ENCODE assay signal across 33 cellular contexts in the genomic region with DNA sequence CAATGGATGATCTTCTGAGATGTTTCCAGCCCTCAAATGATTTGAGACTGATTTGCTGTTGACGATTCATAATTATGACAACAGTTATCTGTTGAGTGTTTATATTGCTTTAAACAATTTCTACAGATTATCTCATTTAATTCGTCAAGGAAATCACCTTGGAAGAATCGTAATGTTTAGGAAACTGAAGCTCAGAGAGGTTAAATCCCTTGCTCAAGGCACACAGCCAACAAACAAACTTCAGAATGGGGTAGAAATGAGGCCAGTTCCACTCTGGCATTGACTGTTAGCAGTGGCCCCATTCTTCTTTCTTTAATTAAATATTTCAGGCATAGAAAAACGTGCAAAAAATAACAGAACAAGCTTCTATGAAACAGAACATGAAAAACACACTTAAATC. TPM values are rescaled to one million over a fixed set of nuclear protein-coding genes. Genes with fewer than 3 reads are reported as not detected.
"Had no signal": no experiment of that assay in that cellular context is flagged by ENCODE, and none has a peak within 500 bp of the region (broad histone marks: within the 10 kb centered on the region; RNA-seq: fewer than 3 reads in every experiment).

No MANE protein-coding gene starts in this region.

- H3K79me2 ChIP-seq: hepatocyte had no signal

- H3K4me3 ChIP-seq: colonic mucosa, coronary artery, dorsolateral prefrontal cortex, esophagus squamous epithelium, gastrocnemius medialis, gastroesophageal sphincter, heart left ventricle, heart right ventricle, hepatocyte had no signal

- DNase-seq: colonic mucosa; cortex of kidney; dermis blood vessel endothelial cell; dorsolateral prefrontal cortex; effector CD4-positive, alpha-beta T cell; effector CD8-positive, alpha-beta T cell; effector memory CD4-positive, alpha-beta T cell; effector memory CD8-positive, alpha-beta T cell; endodermal cell; erythroblast; esophagus squamous epithelium; foreskin fibroblast; foreskin keratinocyte; foreskin melanocyte; gastrocnemius medialis; glutamatergic neuron; head of caudate nucleus; heart left ventricle; heart right ventricle had no signal

- H3K36me3 ChIP-seq: colonic mucosa, esophagus squamous epithelium, gastrocnemius medialis, gastroesophageal sphincter, heart left ventricle, heart right ventricle had no signal

- H3K4me1 ChIP-seq: colonic mucosa, foreskin keratinocyte had no signal

- FAIRE-seq: colon, endometrium, endothelial cell of umbilical vein, frontal cortex had no signal

- H3K27ac ChIP-seq: colonic mucosa, coronary artery, dorsolateral prefrontal cortex, epithelial cell of prostate, esophagus squamous epithelium, foreskin keratinocyte, gastrocnemius medialis, heart left ventricle, heart right ventricle, hepatocyte had no signal

- H3K9me3 ChIP-seq: colonic mucosa, esophagus squamous epithelium, gastrocnemius medialis had no signal

- ATAC-seq: effector memory CD8-positive, alpha-beta T cell; esophagus mucosa; foreskin keratinocyte; gastrocnemius medialis; gastroesophageal sphincter; heart left ventricle; heart right ventricle had no signal

- H3K4me2 ChIP-seq: hepatocyte had no signal

- H2AFZ ChIP-seq: hepatocyte had no signal

RNA-seq across cellular contexts. Expression of a gene that starts 4.0 kb away (rescaled TPM):
- total RNA-seq: dermis blood vessel endothelial cell, dermis microvascular lymphatic vessel endothelial cell, endothelial cell of umbilical vein, epithelial cell of proximal tubule, fibroblast of lung, fibroblast of villous mesenchyme, foreskin keratinocyte, glomerular endothelial cell had no signal
- polyA plus RNA-seq: endothelial cell of umbilical vein, fibroblast of lung, foreskin keratinocyte, heart left ventricle had no signal
